Comparison of ENCODE assay signal across 1 cellular context in genomic region chr5:179484201-179484600, GRCh38.
A peak's percentile ranks its signal among the peaks of the same experiment; 100 is the strongest.
TF ChIP-seq lines count a peak whose summit lies in the region.

No MANE protein-coding gene starts in this region.

TF ChIP-seq in H1, 55 proteins besides CTCF, POLR2A, EP300 and RAD21:
- TF ChIP-seq JUND (IDR thresholded peaks at IDR 0.05; ENCODE audit: low read length) (no peak), E2F6 (IDR thresholded peaks at IDR 0.05) (0 out of 2 replicates have a peak, but pooled peaks have one; percentile 23)
